Comparison of ENCODE assay signal across 12 cellular contexts in the genomic region with DNA sequence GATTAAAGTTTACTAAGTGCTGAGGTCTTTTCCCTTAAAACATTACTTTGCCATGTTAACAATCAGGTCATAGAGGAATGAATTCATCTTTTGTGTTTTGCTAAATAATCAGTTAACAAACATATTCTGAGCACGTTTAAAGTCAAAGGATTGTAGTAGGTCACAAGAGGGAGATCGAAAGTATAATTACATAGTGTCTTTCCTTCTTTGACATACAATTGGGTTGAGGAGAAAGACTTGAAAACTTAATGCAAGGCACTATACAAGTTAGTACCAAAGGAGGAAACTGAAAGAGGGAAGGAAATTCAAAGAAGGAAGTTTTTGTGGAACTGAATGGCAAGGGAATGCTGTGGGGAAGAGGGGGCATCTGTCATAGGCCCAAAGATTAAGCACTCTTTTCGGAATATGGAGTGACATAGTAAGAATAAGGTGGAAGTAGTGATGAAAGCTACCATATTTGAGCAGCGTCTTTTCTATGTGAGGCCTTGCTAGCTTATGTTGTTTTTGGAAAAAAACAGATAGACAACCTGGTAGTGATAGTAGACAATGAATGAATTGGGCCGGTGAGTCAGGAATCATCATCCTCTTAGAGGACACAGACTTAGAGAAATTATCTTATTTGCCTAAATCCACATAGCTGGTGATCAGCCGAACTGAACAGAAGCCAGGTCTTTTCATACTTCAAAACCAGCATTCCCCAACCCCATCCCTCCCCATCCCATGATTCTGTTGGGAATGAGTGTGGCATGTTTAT. TPM values are rescaled to one million over a fixed set of nuclear protein-coding genes. Genes with fewer than 3 reads are reported as not detected.
DNase-seq lines count a peak whose midpoint lies in the region; ATAC-seq and TF ChIP-seq lines count a peak whose summit lies in the region.
"Had no signal": no experiment of that assay in that cellular context is flagged by ENCODE, and none has a peak within 500 bp of the region (broad histone marks: within the 10 kb centered on the region; RNA-seq: fewer than 3 reads in every experiment).

No MANE protein-coding gene starts in this region.

- H3K4me3 Mint-ChIP-seq in chondrocyte (ENCODE audit: unreplicated experiment): no peak overlapping the region

- peaks cover 100% of the 10 kb centered on the region for H4K20me1 ChIP-seq in Loucy (ENCODE audit: insufficient read depth, low read length, poor library complexity, severe bottlenecking)

- H3K27me3 Mint-ChIP-seq in chondrocyte (ENCODE audit: low read depth): no peaks in the 10 kb centered on the region

- no peaks in the 10 kb centered on the region for H3K9me3 ChIP-seq in Loucy (ENCODE audit: insufficient read depth, low read depth, low read length)
- H3K9me3 ChIP-seq in neutrophil: no peaks in the 10 kb centered on the region

- H3K4me3 ChIP-seq in Loucy (ENCODE audit: low read length, poor library complexity, severe bottlenecking) (peak overlapping the region; percentile 36), neutrophil (ENCODE audit: low read depth in 1 of 2, low read length in 1 of 2) (no peak overlapping the region)

- H3K27ac ChIP-seq in neutrophil: peak overlapping the region; percentile 66

- TF ChIP-seq CTCF in Loucy (conservative IDR thresholded peaks at IDR 0.05; ENCODE audit: low read length) (no peak), chondrocyte (IDR thresholded peaks at IDR 0.05) (no peak), neutrophil (IDR thresholded peaks at IDR 0.05) (no peak)

- H3K9ac ChIP-seq in Loucy (ENCODE audit: low read depth, low read length, poor library complexity, severe bottlenecking): peak overlapping the region; percentile 5

- H3K9me3 Mint-ChIP-seq in chondrocyte (ENCODE audit: low read depth): no peaks in the 10 kb centered on the region

- H3K79me2 ChIP-seq in Loucy (ENCODE audit: insufficient read depth, low read length): peaks cover 100% of the 10 kb centered on the region

- ATAC-seq in HG02970 (IDR thresholded peaks at IDR 0.05; ENCODE audit: low FRiP score, unreplicated experiment): no peak

- H3K4me1 Mint-ChIP-seq in chondrocyte (ENCODE audit: low read depth): peaks cover 62% of the 10 kb centered on the region

- H3K36me3 ChIP-seq in Loucy (ENCODE audit: insufficient read depth, low read length) (no peaks in the 10 kb centered on the region), neutrophil (no peaks in the 10 kb centered on the region)

- H3K27ac Mint-ChIP-seq in chondrocyte (ENCODE audit: unreplicated experiment): peak overlapping the region; percentile 46

- H3K9me2 ChIP-seq in Loucy (replicated peaks; ENCODE audit: low read depth, low read length): no peaks in the 10 kb centered on the region

- H3K4me1 ChIP-seq in Loucy (ENCODE audit: insufficient read depth, low read length, poor library complexity, severe bottlenecking) (peaks cover 80% of the 10 kb centered on the region), neutrophil (ENCODE audit: control insufficient read depth in 1 of 2, insufficient read depth in 1 of 2, low read depth in 1 of 2, low read length in 1 of 2) (peaks cover 56 to 93% of the 10 kb centered on the region in 2 experiments)

- no peaks in the 10 kb centered on the region for H3K27me3 ChIP-seq in Loucy (ENCODE audit: insufficient read depth, low read length, poor library complexity, severe bottlenecking)
- H3K27me3 ChIP-seq in neutrophil: no peaks in the 10 kb centered on the region

- no peak overlapping the region for H2AFZ ChIP-seq in Loucy (ENCODE audit: low read length)

- peak overlapping the region; percentile 89 for H3K4me2 ChIP-seq in Loucy (ENCODE audit: low read depth, low read length, poor library complexity, severe bottlenecking)

- DNase-seq in CD1c-positive myeloid dendritic cell (ENCODE audit: extremely low spot score): peak; percentile 54
- DNase-seq in chondrocyte (ENCODE audit: low spot score): no peak
- DNase-seq in HuH-7.5 (ENCODE audit: low spot score): no peak
- no peak for DNase-seq in SHP77 treated with DMSO at 0.1 percent for 48 hours (lab: John Stamatoyannopoulos, UW)
- no peak for DNase-seq in H4 (ENCODE audit: low spot score)
- DNase-seq: cerebellar nuclear complex, DMS153, hippocampal formation, OCI-M1 had no signal

- no peaks in the 10 kb centered on the region for H3K36me3 Mint-ChIP-seq in chondrocyte (ENCODE audit: low read depth)

- no peaks in the 10 kb centered on the region for H3F3A ChIP-seq in Loucy (ENCODE audit: low read depth)

RNA-seq across cellular contexts. Expression of gene MBNL1, which starts 10.1 kb away (rescaled TPM):
- total RNA-seq in chondrocyte: 164 to 177 TPM (median 166 TPM) in 3 replicates
- 87.0 and 153 TPM in 2 replicates for total RNA-seq in H4 (2014; rRNA removed; shearing (Covaris generic))
